ENCODE assay signal across 16 cellular contexts in the genomic region with DNA sequence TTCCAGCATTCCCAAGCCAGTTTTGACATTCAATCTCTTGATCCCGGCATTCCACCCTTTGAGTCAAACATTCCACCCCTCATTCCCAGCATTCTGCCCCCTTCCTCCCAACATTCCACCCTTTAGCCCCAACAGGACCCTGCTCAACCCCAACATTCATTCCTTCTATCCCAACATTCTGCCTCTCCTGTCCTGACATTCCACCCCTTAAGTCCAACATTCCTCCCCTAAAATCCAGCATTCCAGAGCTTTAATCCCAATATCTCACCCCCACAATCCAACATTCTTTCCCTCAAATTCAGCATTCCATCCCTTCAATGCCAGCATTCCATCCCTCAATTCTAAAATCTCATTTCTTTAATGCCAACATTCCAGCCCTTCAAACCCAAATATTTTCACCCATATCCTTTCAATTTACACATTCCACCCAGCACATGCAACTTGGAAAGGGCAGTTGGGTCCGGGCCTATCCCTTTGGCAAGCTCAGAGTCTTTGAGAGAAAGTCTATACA. TPM values are rescaled to one million over a fixed set of nuclear protein-coding genes. Genes with fewer than 3 reads are reported as not detected.
DNase-seq lines count a peak whose midpoint lies in the region; ATAC-seq, FAIRE-seq and TF ChIP-seq lines count a peak whose summit lies in the region.
"Had no signal": no experiment of that assay in that cellular context is flagged by ENCODE, and none has a peak within 500 bp of the region (broad histone marks: within the 10 kb centered on the region; RNA-seq: fewer than 3 reads in every experiment).

No MANE protein-coding gene starts in this region.

- H3K4me3 Mint-ChIP-seq in astrocyte (ENCODE audit: unreplicated experiment): peak overlapping the region; percentile 61
- H3K4me3 Mint-ChIP-seq: activated naive CD4-positive, alpha-beta T cell treated with anti-CD3 and anti-CD28 coated beads, Interleukin-2, amount 50 U/mL, for 24 hours; CD4-positive, alpha-beta T cell had no signal

- no peak overlapping the region for H3K27ac Mint-ChIP-seq in astrocyte (ENCODE audit: unreplicated experiment)
- H3K27ac Mint-ChIP-seq: activated naive CD4-positive, alpha-beta T cell treated with anti-CD3 and anti-CD28 coated beads, Interleukin-2, amount 50 U/mL, for 24 hours; CD4-positive, alpha-beta T cell had no signal

- intact Hi-C loops in head of caudate nucleus (cut with DNase I): no loop called here

- H3K9me3 Mint-ChIP-seq in astrocyte (ENCODE audit: unreplicated experiment): peaks cover 3% of the 10 kb centered on the region
- H3K9me3 Mint-ChIP-seq: activated naive CD4-positive, alpha-beta T cell treated with anti-CD3 and anti-CD28 coated beads, Interleukin-2, amount 50 U/mL, for 24 hours; CD4-positive, alpha-beta T cell had no signal

- peak overlapping the region; percentile 42 for H3K4me2 ChIP-seq in astrocyte (ENCODE audit: low read length)

- H3K79me2 ChIP-seq in astrocyte (ENCODE audit: insufficient read depth, low read length): no peaks in the 10 kb centered on the region

- no peak overlapping the region for H3K27ac ChIP-seq in astrocyte (ENCODE audit: low read depth, low read length)
- H3K27ac ChIP-seq: gastroesophageal sphincter had no signal

- peaks cover 28% of the 10 kb centered on the region for H3K4me1 Mint-ChIP-seq in astrocyte (ENCODE audit: low read depth, unreplicated experiment)
- H3K4me1 Mint-ChIP-seq: activated naive CD4-positive, alpha-beta T cell treated with anti-CD3 and anti-CD28 coated beads, Interleukin-2, amount 50 U/mL, for 24 hours had no signal

- H2AFZ ChIP-seq in astrocyte (ENCODE audit: low read depth, low read length): no peak overlapping the region

- FAIRE-seq in astrocyte (lab: Jason Lieb, UNC): peak; percentile 37

- H3K36me3 ChIP-seq in HAP-1 (replicated peaks) (no peaks in the 10 kb centered on the region), astrocyte (ENCODE audit: insufficient read depth, low read length) (no peaks in the 10 kb centered on the region)

- ATAC-seq in GM21717 (IDR thresholded peaks at IDR 0.05; ENCODE audit: unreplicated experiment) (no peak), HG02981 (IDR thresholded peaks at IDR 0.05; ENCODE audit: unreplicated experiment) (no peak)
- ATAC-seq: gastroesophageal sphincter, left colon, PC-3 had no signal

- no peak for TF ChIP-seq CTCF in AG09309 (IDR thresholded peaks at IDR 0.05; ENCODE audit: control insufficient read depth, insufficient read depth, low read depth, low read length, missing control alignments)
- no peak for TF ChIP-seq CTCF in astrocyte (IDR thresholded peaks at IDR 0.05; ENCODE audit: insufficient read depth, low read depth, low read length)

- in situ Hi-C loops in HAP-1 (cut with MboI; ENCODE audit: low sequenced_read_pairs): no loop called here

- peaks cover 27% of the 10 kb centered on the region for H3K4me1 ChIP-seq in HAP-1
- peaks cover 6% of the 10 kb centered on the region for H3K4me1 ChIP-seq in astrocyte (ENCODE audit: insufficient read depth, low read length)
- H3K4me1 ChIP-seq: gastroesophageal sphincter had no signal

- H3K36me3 Mint-ChIP-seq in astrocyte (ENCODE audit: low read depth, unreplicated experiment): no peaks in the 10 kb centered on the region

- H3K4me3 ChIP-seq in AG09309 (ENCODE audit: control insufficient read depth, low read depth, low read length) (no peak overlapping the region), HAP-1 (no peak overlapping the region), astrocyte (ENCODE audit: insufficient read depth, low read depth, low read length) (no peak overlapping the region)
- H3K4me3 ChIP-seq: gastroesophageal sphincter had no signal

- H3K9me3 ChIP-seq in HAP-1 (no peaks in the 10 kb centered on the region), astrocyte (ENCODE audit: insufficient read depth, low read depth, low read length) (no peaks in the 10 kb centered on the region)
- H3K9me3 ChIP-seq: gastroesophageal sphincter had no signal

- no peaks in the 10 kb centered on the region for H3K27me3 Mint-ChIP-seq in astrocyte (ENCODE audit: low read depth, unreplicated experiment)

- no peaks in the 10 kb centered on the region for H4K20me1 ChIP-seq in astrocyte (ENCODE audit: insufficient read depth, low read length)

- H3K27me3 ChIP-seq in HAP-1 (ENCODE audit: low read depth) (no peaks in the 10 kb centered on the region), astrocyte (ENCODE audit: insufficient read depth, low read length) (no peaks in the 10 kb centered on the region)
- H3K27me3 ChIP-seq: gastroesophageal sphincter had no signal

- H3K9ac ChIP-seq in astrocyte (ENCODE audit: low read length): no peak overlapping the region

- peak; percentile 0 for DNase-seq in AG09309 (ENCODE audit: low read depth)
- DNase-seq in HAP-1 (ENCODE audit: low spot score in 2 of 2): peak; percentile 51 to 56
- DNase-seq in astrocyte (ENCODE audit: low read depth): peak; percentile 16
- peak; percentile 51 for DNase-seq in iPS-NIHi11 (ENCODE audit: low spot score)
- DNase-seq in stimulated activated CD4-positive, alpha-beta T cell treated with anti-CD3 and anti-CD28 coated beads, Interleukin-12 subunit alpha, Interleukin-12 subunit beta, amount 100 ng/mL, for 4 hours: no peak
- DNase-seq in head of caudate nucleus: no peak
- DNase-seq: activated CD4-positive, CD25-positive, alpha-beta regulatory T cell; CD4-positive, alpha-beta T cell; left colon; NCI-H1436; NCI-H345; PC-3 had no signal

RNA-seq across cellular contexts. Expression of gene DDX20, which starts 22.9 kb away (rescaled TPM):
- total RNA-seq in astrocyte: 13.1 and 15.4 TPM in 2 replicates

RNA-seq across cellular contexts. Expression of gene INKA2, which starts 39.4 kb away (rescaled TPM):
- 7.3 and 12.6 TPM in 2 replicates for total RNA-seq in astrocyte

Comparison
In these comparisons a context has a peak if more than half of its experiments do, and no peak if none do; other contexts are left out.
1. DNase-seq: peak in AG09309 (single experiment), HAP-1 (2 of 2), astrocyte (single experiment) and iPS-NIHi11 (single experiment); none in stimulated activated CD4-positive, alpha-beta T cell treated with anti-CD3 and anti-CD28 coated beads, Interleukin-12 subunit alpha, Interleukin-12 subunit beta, amount 100 ng/mL, for 4 hours (single experiment) and head of caudate nucleus (0 of 42).